ENCODE assay signal across 19 cellular contexts in genomic region chr20:1945660-1946059, GRCh38. TPM values are rescaled to one million over a fixed set of nuclear protein-coding genes. Genes with fewer than 3 reads are reported as not detected.
DNase-seq lines count a peak whose midpoint lies in the region; ATAC-seq and TF ChIP-seq lines count a peak whose summit lies in the region.
"Had no signal": no experiment of that assay in that cellular context is flagged by ENCODE, and none has a peak within 500 bp of the region (broad histone marks: within the 10 kb centered on the region; RNA-seq: fewer than 3 reads in every experiment).

No MANE protein-coding gene starts in this region.

- ATAC-seq in CD4-positive, alpha-beta T cell (ENCODE audit: poor library complexity) = no peak
- no peak for ATAC-seq in GM19035 (IDR thresholded peaks at IDR 0.05; ENCODE audit: unreplicated experiment)

- H3K36me3 Mint-ChIP-seq in CD4-positive, alpha-beta T cell (ENCODE audit: low read depth) = no peaks in the 10 kb centered on the region

- no peak overlapping the region for H3K27ac Mint-ChIP-seq in CD4-positive, alpha-beta T cell

- intact Hi-C loops in dorsolateral prefrontal cortex (cut with DNase I) = no loop called here
- intact Hi-C loops in CD4-positive, alpha-beta T cell (cut with DNase I, micrococcal nuclease) = no loop called here

- in situ Hi-C loops in GM23248 (cut with MboI) = no loop called here

- H4K20me1 ChIP-seq in GM23248 (ENCODE audit: insufficient read depth) = no peaks in the 10 kb centered on the region

- POLR2A ChIA-PET in CD4-positive, alpha-beta T cell (lab: Charles Lee) = no interaction called here
- POLR2A ChIA-PET in GM10248 (lab: Yijun Ruan, JAX) = no interaction called here

- no peaks in the 10 kb centered on the region for H3K79me2 ChIP-seq in GM23248 (ENCODE audit: insufficient read depth)

- TF ChIP-seq CTCF in dorsolateral prefrontal cortex (IDR thresholded peaks at IDR 0.05 in 54 of 56, conservative IDR thresholded peaks at IDR 0.05 in 2 of 56; ENCODE audit: low read depth in 1 of 56, partially characterized antibody in 56 of 56) (no peak), GM10248 (IDR thresholded peaks at IDR 0.05; ENCODE audit: control extremely low read depth, extremely low read depth, low read depth, missing control alignments) (no peak)
- TF ChIP-seq CTCF in CD4-positive, alpha-beta T cell (IDR thresholded peaks at IDR 0.05) = no peak

- H3K9ac ChIP-seq in GM23248 (no peak overlapping the region), skeletal muscle tissue (ENCODE audit: low read depth in 1 of 3, low read length in 3 of 3) (peak overlapping the region in 1 of 3 donors; percentile 2)

- DNase-seq in GM23248 (no peak), NOMO-1 treated with DMSO at 0.1 percent for 48 hours (lab: John Stamatoyannopoulos, UW; ENCODE audit: unreplicated experiment) (peak; percentile 80), dorsolateral prefrontal cortex (no peak), GM10248 (ENCODE audit: extremely low spot score) (no peak)
- no peak for DNase-seq in CD4-positive, alpha-beta T cell
- DNase-seq in activated CD4-positive, alpha-beta T cell treated with anti-CD3 and anti-CD28 coated beads for 4 hours = no peak
- DNase-seq: activated naive CD4-positive, alpha-beta T cell; activated T-cell treated with anti-CD3 and anti-CD28 coated beads for 4 hours; H9; NCI-H1694 treated with DMSO at 0.1 percent for 48 hours; NCI-H2227 treated with DMSO at 0.1 percent for 48 hours; NCI-H82 had no signal

- H3K9me3 ChIP-seq in GM23248 (ENCODE audit: low read depth) (no peaks in the 10 kb centered on the region), skeletal muscle tissue (ENCODE audit: control insufficient read depth in 3 of 3, low read length in 3 of 3) (no peaks in the 10 kb centered on the region)
- H3K9me3 ChIP-seq in CD4-positive, alpha-beta T cell (ENCODE audit: control insufficient read depth, low read length) = no peaks in the 10 kb centered on the region
- H3K9me3 ChIP-seq: right atrium auricular region, tibial nerve had no signal

- WGBS in GM23248 (ENCODE audit: low coverage in 1 of 2, low lambda C conversion rate in 2 of 2, missing lambda C conversion rate in 2 of 2), 2 experiments = 95 to 97% methylated on average over 7 of the region's 7 CpGs

- H2AFZ ChIP-seq in GM23248 = no peak overlapping the region

- H3K9me3 Mint-ChIP-seq in CD4-positive, alpha-beta T cell = no peaks in the 10 kb centered on the region
- H3K9me3 Mint-ChIP-seq: H9 had no signal

- peaks cover 66% of the 10 kb centered on the region for H3K27me3 Mint-ChIP-seq in CD4-positive, alpha-beta T cell

- H3K4me1 ChIP-seq in GM23248 (ENCODE audit: insufficient read depth) = peaks cover 37% of the 10 kb centered on the region
- peaks cover 45 to 67% (median 56%) of the 10 kb centered on the region in 3 donors for H3K4me1 ChIP-seq in skeletal muscle tissue (ENCODE audit: control insufficient read depth in 3 of 3, insufficient read depth in 3 of 3, low read length in 3 of 3)

- no peaks in the 10 kb centered on the region for H3K9me2 ChIP-seq in GM23248 (ENCODE audit: insufficient read depth)

- H3K4me1 Mint-ChIP-seq in CD4-positive, alpha-beta T cell (ENCODE audit: low read depth) = no peaks in the 10 kb centered on the region

- H3K4me2 ChIP-seq in GM23248 (ENCODE audit: unreplicated experiment) = no peak overlapping the region

- H3K27me3 ChIP-seq in GM23248 (replicated peaks; ENCODE audit: insufficient read depth) = no peaks in the 10 kb centered on the region
- no peaks in the 10 kb centered on the region for H3K27me3 ChIP-seq in dorsolateral prefrontal cortex
- H3K27me3 ChIP-seq in skeletal muscle tissue (ENCODE audit: control insufficient read depth in 3 of 3, insufficient read depth in 3 of 3, low read length in 3 of 3) = no peaks in the 10 kb centered on the region
- H3K27me3 ChIP-seq in CD4-positive, alpha-beta T cell (ENCODE audit: control insufficient read depth, insufficient read depth, low read length) = peaks cover 32% of the 10 kb centered on the region
- H3K27me3 ChIP-seq: right atrium auricular region, tibial nerve had no signal

- H3K27ac ChIP-seq in GM23248 (peak overlapping the region; percentile 79), dorsolateral prefrontal cortex (peak overlapping the region in 48 of 59 donors; percentile 7 to 90 (median 63)), skeletal muscle tissue (ENCODE audit: low read depth, low read length) (peak overlapping the region; percentile 60)
- H3K27ac ChIP-seq in CD4-positive, alpha-beta T cell (ENCODE audit: low read depth, low read length) = no peak overlapping the region

- H3K36me3 ChIP-seq in GM23248 (ENCODE audit: low read depth) (no peaks in the 10 kb centered on the region), skeletal muscle tissue (ENCODE audit: control insufficient read depth in 3 of 3, insufficient read depth in 3 of 3, low read length in 3 of 3) (no peaks in the 10 kb centered on the region)
- H3K36me3 ChIP-seq: right atrium auricular region, tibial nerve had no signal

- no peak overlapping the region for H3K4me3 Mint-ChIP-seq in CD4-positive, alpha-beta T cell
- H3K4me3 Mint-ChIP-seq: H9 had no signal

- peaks cover 27% of the 10 kb centered on the region for H3F3A ChIP-seq in GM23248 (ENCODE audit: insufficient read depth)

- CTCF ChIA-PET in CD4-positive, alpha-beta T cell (lab: Charles Lee) = no interaction called here
- CTCF ChIA-PET in GM10248 (lab: Yijun Ruan, JAX) = interaction anchor here (1.0 kb wide), 1 partner anchor 182 kb away, joined by 3 read pairs; no protein-coding TSS in a partner anchor

- H3K4me3 ChIP-seq in GM23248 (no peak overlapping the region), dorsolateral prefrontal cortex (no peak overlapping the region), skeletal muscle tissue (ENCODE audit: low read length in 3 of 3) (no peak overlapping the region)
- H3K4me3 ChIP-seq: right atrium auricular region, tibial nerve had no signal

RNA-seq across cellular contexts. Expression of gene PDYN, which starts 48.2 kb away (rescaled TPM):
- total RNA-seq in GM23248 (2014; rRNA removed; shearing (Covaris generic)) = not detected in 2 replicates
- not detected in 2 replicates for polyA plus RNA-seq in GM23248 (2016; fragmentation: Nextera tagmentation; extraction: Ambion mirVana)
- total RNA-seq in dorsolateral prefrontal cortex (1 to 10 TPM in 118 of 120 experiments, under 1 TPM in 2; 0.67 to 9.6 (median 2.8) TPM), skeletal muscle tissue (not detected)
- total RNA-seq in CD4-positive, alpha-beta T cell = not detected
- total RNA-seq: aorta, lung microvascular endothelial cell, osteoblast, right atrium auricular region, tibial nerve had no signal
- polyA plus RNA-seq: aorta had no signal

RNA-seq across cellular contexts. Expression of gene SIRPA, which starts 50.5 kb away (rescaled TPM):
- 73.5 and 93.3 TPM in 2 replicates for total RNA-seq in GM23248 (2014; rRNA removed; shearing (Covaris generic))
- 101 and 102 TPM in 2 replicates for polyA plus RNA-seq in GM23248 (2016; fragmentation: Nextera tagmentation; extraction: Ambion mirVana)
- total RNA-seq in dorsolateral prefrontal cortex (100 to 1,000 TPM; 164 to 389 (median 265) TPM), skeletal muscle tissue (8.9 TPM)
- total RNA-seq in CD4-positive, alpha-beta T cell = under 1 TPM; 0.60 to 0.64 TPM
